In genomic region chr11:69425444-69425843, GRCh38 we compare ENCODE assay signal across 1 cellular context.
A peak's percentile ranks its signal among the peaks of the same experiment; 100 is the strongest.
TF ChIP-seq lines count a peak whose summit lies in the region.

No MANE protein-coding gene starts in this region.

TF ChIP-seq in HepG2, 621 proteins besides CTCF, POLR2A, EP300 and RAD21 (continued from another document):
- TF ChIP-seq USF2 (IDR thresholded peaks at IDR 0.05; ENCODE audit: low read depth, low read length) (no peak), USF2 (CRISPR knock-in tag; IDR thresholded peaks at IDR 0.05; ENCODE audit: borderline replicate concordance) (peak; percentile 43; the same call in 1 of the 2 replicates), ATF1 (CRISPR knock-in tag; IDR thresholded peaks at IDR 0.05) (no peak), ZNF616 (CRISPR knock-in tag; IDR thresholded peaks at IDR 0.05; ENCODE audit: low read depth) (no peak), ZNF30 (CRISPR knock-in tag; IDR thresholded peaks at IDR 0.05) (no peak), ZNF225 (CRISPR knock-in tag; IDR thresholded peaks at IDR 0.05) (no peak), MIER3 (CRISPR knock-in tag; IDR thresholded peaks at IDR 0.05; ENCODE audit: borderline replicate concordance) (no peak), ZNF598 (CRISPR knock-in tag; IDR thresholded peaks at IDR 0.05; ENCODE audit: borderline replicate concordance) (no peak), YEATS2 (CRISPR knock-in tag; IDR thresholded peaks at IDR 0.05; ENCODE audit: borderline replicate concordance) (no peak), ZBTB3 (CRISPR knock-in tag; IDR thresholded peaks at IDR 0.05; ENCODE audit: borderline replicate concordance, low read depth) (no peak), TFAP4 (IDR thresholded peaks at IDR 0.05; ENCODE audit: borderline replicate concordance, low read depth) (no peak), ZNF550 (CRISPR knock-in tag; IDR thresholded peaks at IDR 0.05; ENCODE audit: borderline replicate concordance) (no peak), HNF1B (CRISPR knock-in tag; IDR thresholded peaks at IDR 0.05) (no peak), NFYC (CRISPR knock-in tag; IDR thresholded peaks at IDR 0.05) (peak; percentile 60; the same call in 1 of the 2 replicates)
